Comparison of ENCODE assay signal across 8 cellular contexts in genomic region chr4:37686373-37687174, GRCh38. TPM values are rescaled to one million over a fixed set of nuclear protein-coding genes. Genes with fewer than 3 reads are reported as not detected.
DNase-seq lines count a peak whose midpoint lies in the region; ATAC-seq, FAIRE-seq and TF ChIP-seq lines count a peak whose summit lies in the region.

Gene RELL1 (minus strand): TSS chr4:37686376. CDS start chr4:37686287, 89 bp downstream.

- peak in 1 of 5 experiments; percentile 10 for TF ChIP-seq CTCF in tibial nerve (IDR thresholded peaks at IDR 0.05)

- H4K91ac ChIP-seq in trophoblast cell (ENCODE audit: low read depth, low read length): peak within 1 kb of the TSS; percentile 52

- TF ChIP-seq EP300 in tibial nerve (IDR thresholded peaks at IDR 0.05): peak in 1 of 2 donors; percentile 42

- peaks cover 4% of the 10 kb centered on the region for H3K79me2 ChIP-seq in trophoblast cell (ENCODE audit: control insufficient read depth, insufficient read depth, low read length, poor library complexity)

- H3K36me3 Mint-ChIP-seq in T-helper 1 cell treated with Interleukin-12 subunit alpha and Interleukin-12 subunit beta and Interleukin-4 antibody, amounts not matched to agents 30 μg/mL and 1 μg/mL, for 36 hours (ENCODE audit: low read depth): peaks cover 19% of the 10 kb centered on the region

- H3K18ac ChIP-seq in trophoblast cell (ENCODE audit: low read length): peak within 1 kb of the TSS; percentile 81

- H2AK5ac ChIP-seq in trophoblast cell (ENCODE audit: low read length): no peak within 1 kb of the TSS

- peak within 1 kb of the TSS; percentile 52 for H2BK5ac ChIP-seq in trophoblast cell (ENCODE audit: low read depth, low read length, poor library complexity)

- H3K4ac ChIP-seq in trophoblast cell (ENCODE audit: low read depth, low read length): no peak within 1 kb of the TSS

- peaks cover 6% of the 10 kb centered on the region for H3K79me1 ChIP-seq in trophoblast cell (ENCODE audit: low read length)

- no peak within 1 kb of the TSS for H4K12ac ChIP-seq in trophoblast cell (ENCODE audit: low read depth, low read length)

- peak within 1 kb of the TSS; percentile 37 for H2BK120ac ChIP-seq in trophoblast cell (ENCODE audit: insufficient read depth, low read length, poor library complexity)

- no peaks in the 10 kb centered on the region for H3K27me3 ChIP-seq in trophoblast cell (ENCODE audit: insufficient read depth, low read length)
- no peaks in the 10 kb centered on the region for H3K27me3 ChIP-seq in tibial nerve

- DNase-seq in GM12891 (ENCODE audit: insufficient read length, low spot score) (peak; percentile 90), NCI-H146 treated with DMSO at 0.1 percent for 48 hours (lab: John Stamatoyannopoulos, UW; ENCODE audit: unreplicated experiment) (peak; percentile 93), amniotic epithelial cell (ENCODE audit: low read depth) (peak; percentile 99), cardiac septum (ENCODE audit: low spot score) (peak; percentile 100), trophoblast cell (peak; percentile 99 to 100), tibial nerve (ENCODE audit: low spot score in 2 of 2) (peak; percentile 99)

- H3K9me3 ChIP-seq in trophoblast cell (ENCODE audit: insufficient read depth, low read depth, low read length): no peaks in the 10 kb centered on the region
- no peaks in the 10 kb centered on the region for H3K9me3 ChIP-seq in tibial nerve

- no peaks in the 10 kb centered on the region for H3K36me3 ChIP-seq in trophoblast cell (ENCODE audit: control insufficient read depth in 1 of 2, insufficient read depth in 2 of 2, low read length in 2 of 2)
- H3K36me3 ChIP-seq in tibial nerve: no peaks in the 10 kb centered on the region

- H3K4me1 Mint-ChIP-seq in T-helper 1 cell treated with Interleukin-12 subunit alpha and Interleukin-12 subunit beta and Interleukin-4 antibody, amounts not matched to agents 30 μg/mL and 1 μg/mL, for 36 hours (ENCODE audit: low read depth): peaks cover 36% of the 10 kb centered on the region

- peak within 1 kb of the TSS; percentile 8 for H4K8ac ChIP-seq in trophoblast cell (ENCODE audit: low read depth, low read length)

- intact Hi-C loops in cardiac septum (cut with DNase I): loop anchor here (1.0 to 10.0 kb wide), 6 partner anchors 20 to 348 kb away; partner anchors contain the start of gene PGM2

- H3K9ac ChIP-seq in trophoblast cell (ENCODE audit: low read length): peak within 1 kb of the TSS; percentile 11

- peak; percentile 74 for ATAC-seq in HG02884 (IDR thresholded peaks at IDR 0.05; ENCODE audit: unreplicated experiment)

- H3K9me3 Mint-ChIP-seq in T-helper 1 cell treated with Interleukin-12 subunit alpha and Interleukin-12 subunit beta and Interleukin-4 antibody, amounts not matched to agents 30 μg/mL and 1 μg/mL, for 36 hours: no peaks in the 10 kb centered on the region

- peak within 1 kb of the TSS; percentile 94 for H2AFZ ChIP-seq in trophoblast cell (ENCODE audit: insufficient read depth, low read length, poor library complexity)

- WGBS in trophoblast cell (ENCODE audit: extremely low coverage, insufficient coverage, insufficient read length): no CpG with 5 or more reads among the region's 58 CpGs
- 0 to 1% methylated on average over 45 to 48 of the region's 58 CpGs for WGBS in tibial nerve, 2 donors

- H3K4me3 Mint-ChIP-seq in T-helper 1 cell treated with Interleukin-12 subunit alpha and Interleukin-12 subunit beta and Interleukin-4 antibody, amounts not matched to agents 30 μg/mL and 1 μg/mL, for 36 hours: peak within 1 kb of the TSS; percentile 91

- H3K27ac Mint-ChIP-seq in T-helper 1 cell treated with Interleukin-12 subunit alpha and Interleukin-12 subunit beta and Interleukin-4 antibody, amounts not matched to agents 30 μg/mL and 1 μg/mL, for 36 hours: peak within 1 kb of the TSS; percentile 95

- peak within 1 kb of the TSS; percentile 56 for H3K14ac ChIP-seq in trophoblast cell (ENCODE audit: low read length)

- H2BK12ac ChIP-seq in trophoblast cell (ENCODE audit: low read length): peak within 1 kb of the TSS; percentile 10

- peaks cover 0 to 4% of the 10 kb centered on the region in 2 experiments for H3K4me1 ChIP-seq in trophoblast cell (ENCODE audit: control insufficient read depth in 1 of 2, insufficient read depth in 2 of 2, low read length in 2 of 2)
- peaks cover 0 to 37% (median 18%) of the 10 kb centered on the region in 4 donors for H3K4me1 ChIP-seq in tibial nerve

- no peak within 1 kb of the TSS for H3K23ac ChIP-seq in trophoblast cell (ENCODE audit: low read length)

- no peaks in the 10 kb centered on the region for H3K27me3 Mint-ChIP-seq in T-helper 1 cell treated with Interleukin-12 subunit alpha and Interleukin-12 subunit beta and Interleukin-4 antibody, amounts not matched to agents 30 μg/mL and 1 μg/mL, for 36 hours (ENCODE audit: low read depth)

- peak within 1 kb of the TSS; percentile 0 for H3K27ac ChIP-seq in trophoblast cell (ENCODE audit: low read depth, low read length)
- peak within 1 kb of the TSS; percentile 89 to 99 (median 96) for H3K27ac ChIP-seq in tibial nerve

- peak; percentile 99 for FAIRE-seq in GM12891 (lab: Jason Lieb, UNC)

- H3K4me3 ChIP-seq in trophoblast cell (ENCODE audit: low read depth, low read length) (peak within 1 kb of the TSS; percentile 80), tibial nerve (peak within 1 kb of the TSS; percentile 64 to 99 (median 92))

- TF ChIP-seq POLR2A in GM12891 (IDR thresholded peaks at IDR 0.05; ENCODE audit: low read depth, low read length): no peak
- TF ChIP-seq POLR2A in tibial nerve (IDR thresholded peaks at IDR 0.05): peak in 1 of 2 donors; percentile 28

- H3K4me2 ChIP-seq in trophoblast cell (ENCODE audit: low read length): peak within 1 kb of the TSS; percentile 89

TF ChIP-seq in GM12891, 5 proteins besides CTCF, POLR2A, EP300 and RAD21:
- TF ChIP-seq TAF1 (IDR thresholded peaks at IDR 0.05; ENCODE audit: low read depth, low read length) (no peak), SPI1 (IDR thresholded peaks at IDR 0.05; ENCODE audit: low read depth, low read length) (peak; percentile 40)
TF ChIP-seq in GM12891: peak in this region for 1.

RNA-seq across cellular contexts. Expression of gene RELL1, which starts in this region (rescaled TPM):
- 1.3 TPM for polyA plus RNA-seq in GM12891 (2012; ENCODE audit: low read depth, missing spikeins)
- total RNA-seq in cardiac septum: 40.6 TPM
- polyA plus RNA-seq in trophoblast cell (2013): 31.0 and 31.5 TPM in 2 replicates
- 10 to 100 TPM; 43.8 to 78.0 (median 61.2) TPM for total RNA-seq in tibial nerve

Comparison
In these comparisons a context has a peak if more than half of its experiments do, and no peak if none do; other contexts are left out.
1. Peak in every context shown above with its lines: DNase-seq, ATAC-seq, H3K4me3 ChIP-seq and H3K27ac ChIP-seq.